19 cellular contexts compared by ENCODE assay signal in genomic region chr4:177509346-177509745, GRCh38.
A peak's percentile ranks its signal among the peaks of the same experiment; 100 is the strongest.
DNase-seq lines count a peak whose midpoint lies in the region; ATAC-seq, FAIRE-seq and TF ChIP-seq lines count a peak whose summit lies in the region.
"Had no signal": no experiment of that assay in that cellular context is flagged by ENCODE, and none has a peak within 500 bp of the region (broad histone marks: within the 10 kb centered on the region; RNA-seq: fewer than 3 reads in every experiment).

No MANE protein-coding gene starts in this region.

- no peak for FAIRE-seq in bronchial epithelial cell (lab: Jason Lieb, UNC)
- FAIRE-seq: GM12878, GM19239, H54 had no signal

- intact Hi-C loops in left colon (cut with DNase I, micrococcal nuclease), result no loop called here

- no peak overlapping the region for H3K4me3 ChIP-seq in bronchial epithelial cell (ENCODE audit: low read depth, low read length)
- H3K4me3 ChIP-seq: GM12878, HAP-1 had no signal

- DNase-seq in NCI-H146 treated with DMSO at 0.1 percent for 48 hours (lab: John Stamatoyannopoulos, UW; ENCODE audit: unreplicated experiment), result peak; percentile 50
- peak; percentile 22 for DNase-seq in bronchial epithelial cell (ENCODE audit: low read depth)
- no peak for DNase-seq in left colon
- DNase-seq in activated CD8-positive, alpha-beta memory T cell treated with anti-CD3 and anti-CD28 coated beads for 24 hours, result no peak
- DNase-seq in NCI-H2227 treated with DMSO at 0.1 percent for 48 hours (lab: John Stamatoyannopoulos, UW), result no peak
- DNase-seq: C1 segment of cervical spinal cord; Caco-2; CD8-positive, alpha-beta T cell; DMS153; DND-41; GDM1; GOT3; HFFc6 had no signal

- ATAC-seq in left colon (peak; percentile 71), GM21576 (IDR thresholded peaks at IDR 0.05; ENCODE audit: unreplicated experiment) (no peak), HG03457 (IDR thresholded peaks at IDR 0.05; ENCODE audit: unreplicated experiment) (no peak)
- ATAC-seq: CD8-positive, alpha-beta T cell; GM12878 had no signal

- H3K36me3 ChIP-seq in bronchial epithelial cell (ENCODE audit: control insufficient read depth, insufficient read depth, low read length), result no peaks in the 10 kb centered on the region
- H3K36me3 ChIP-seq: HAP-1 had no signal

- no peak for TF ChIP-seq CTCF in bronchial epithelial cell (IDR thresholded peaks at IDR 0.05; ENCODE audit: insufficient read depth, low read length, severe bottlenecking)

- no peaks in the 10 kb centered on the region for H3K27me3 ChIP-seq in bronchial epithelial cell (ENCODE audit: control insufficient read depth, insufficient read depth, low read length)

Comparison
In these comparisons a context has a peak if more than half of its experiments do, and no peak if none do; other contexts are left out.
1. DNase-seq: peak in NCI-H146 treated with DMSO at 0.1 percent for 48 hours (single experiment) and bronchial epithelial cell (single experiment); none in left colon (0 of 2), activated CD8-positive, alpha-beta memory T cell treated with anti-CD3 and anti-CD28 coated beads for 24 hours (single experiment) and NCI-H2227 treated with DMSO at 0.1 percent for 48 hours (single experiment).